In the genomic region with DNA sequence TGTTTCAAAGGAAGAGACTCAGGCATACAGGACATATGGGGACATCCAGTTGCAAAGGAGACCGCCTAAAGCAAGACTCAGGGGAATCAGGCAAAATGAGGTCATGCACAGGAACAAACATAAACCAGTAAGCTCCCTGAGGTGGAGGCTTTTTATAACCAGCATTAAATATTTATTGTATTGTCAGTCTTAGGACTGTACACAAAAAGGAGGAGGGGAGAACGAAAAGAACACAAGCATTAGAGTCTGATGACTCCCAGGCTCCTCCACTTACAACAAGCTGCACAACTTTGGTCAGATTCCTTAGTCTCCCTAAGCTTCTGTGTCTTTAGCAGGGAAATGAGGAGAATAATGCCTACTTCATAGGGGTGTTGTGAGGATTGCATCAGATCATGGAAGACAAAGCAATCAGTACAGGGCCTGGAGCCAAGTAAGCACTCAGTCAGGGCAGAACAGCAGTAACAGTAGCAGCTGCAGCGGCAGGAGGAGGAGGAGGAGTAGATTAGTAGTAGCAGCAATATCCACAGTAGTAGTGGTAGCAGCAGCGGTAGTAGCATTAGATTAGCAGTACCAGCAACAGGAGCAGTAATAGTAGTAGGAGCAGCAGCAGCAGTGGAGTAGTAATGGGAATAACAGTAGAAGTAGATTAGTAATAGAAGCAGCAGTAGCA, we compare ENCODE assay signal across 10 cellular contexts. TPM values are rescaled to one million over a fixed set of nuclear protein-coding genes. Genes with fewer than 3 reads are reported as not detected.
DNase-seq lines count a peak whose midpoint lies in the region; ATAC-seq and TF ChIP-seq lines count a peak whose summit lies in the region.
"Had no signal": no experiment of that assay in that cellular context is flagged by ENCODE, and none has a peak within 500 bp of the region (broad histone marks: within the 10 kb centered on the region; RNA-seq: fewer than 3 reads in every experiment).

No MANE protein-coding gene starts in this region.

- no peak overlapping the region for H3K4me2 ChIP-seq in GM23248 (ENCODE audit: unreplicated experiment)

- no peaks in the 10 kb centered on the region for H3K36me3 ChIP-seq in GM23248 (ENCODE audit: low read depth)

- no peak for TF ChIP-seq CTCF in mesothelial cell of epicardium (IDR thresholded peaks at IDR 0.05; ENCODE audit: unreplicated experiment)

- peaks cover 13% of the 10 kb centered on the region; the same call in 1 of the 2 replicates for H3K27me3 ChIP-seq in GM23248 (replicated peaks; ENCODE audit: insufficient read depth)

- no peaks in the 10 kb centered on the region for H3K9me3 Mint-ChIP-seq in mesothelial cell of epicardium
- H3K9me3 Mint-ChIP-seq: activated naive CD4-positive, alpha-beta T cell treated with anti-CD3 and anti-CD28 coated beads for 36 hours had no signal

- H3K36me3 Mint-ChIP-seq in mesothelial cell of epicardium = no peaks in the 10 kb centered on the region

- ATAC-seq in sciatic nerve = peak; percentile 91
- ATAC-seq in HG03442 (IDR thresholded peaks at IDR 0.05; ENCODE audit: unreplicated experiment) = no peak
- no peak for ATAC-seq in HG03469 (IDR thresholded peaks at IDR 0.05; ENCODE audit: unreplicated experiment)
- no peak for ATAC-seq in HG02852 (IDR thresholded peaks at IDR 0.05; ENCODE audit: unreplicated experiment)

- DNase-seq in GM23248 (peak; percentile 45), NCI-H69 (lab: John Stamatoyannopoulos, UW) (peak; percentile 93), fibroblast of peridontal ligament (ENCODE audit: extremely low read depth) (peak; percentile 29), sciatic nerve (ENCODE audit: low spot score) (no peak), mesothelial cell of epicardium (ENCODE audit: low spot score in 2 of 2, unreplicated experiment in 2 of 2) (no peak)
- DNase-seq: activated naive CD4-positive, alpha-beta T cell treated with anti-CD3 and anti-CD28 coated beads for 36 hours; KG1 had no signal

- H3K4me1 ChIP-seq in GM23248 (ENCODE audit: insufficient read depth) = no peaks in the 10 kb centered on the region

- no peaks in the 10 kb centered on the region for H3K4me1 Mint-ChIP-seq in mesothelial cell of epicardium

- in situ Hi-C loops in GM23248 (cut with MboI) = no loop called here

- no peak overlapping the region for H3K4me3 Mint-ChIP-seq in mesothelial cell of epicardium
- H3K4me3 Mint-ChIP-seq: activated naive CD4-positive, alpha-beta T cell treated with anti-CD3 and anti-CD28 coated beads for 36 hours had no signal

- intact Hi-C loops in sciatic nerve (cut with DNase I) = no loop called here

- no peaks in the 10 kb centered on the region for H3K9me2 ChIP-seq in GM23248 (ENCODE audit: insufficient read depth)

- H3K27me3 Mint-ChIP-seq in mesothelial cell of epicardium (ENCODE audit: low read depth) = peaks cover 50% of the 10 kb centered on the region

- H3K4me3 ChIP-seq in GM23248 = no peak overlapping the region

- no peaks in the 10 kb centered on the region for H3K9me3 ChIP-seq in GM23248 (ENCODE audit: low read depth)

- no peaks in the 10 kb centered on the region for H3F3A ChIP-seq in GM23248 (ENCODE audit: insufficient read depth)

- no peak overlapping the region for H3K27ac Mint-ChIP-seq in mesothelial cell of epicardium
- H3K27ac Mint-ChIP-seq: activated naive CD4-positive, alpha-beta T cell treated with anti-CD3 and anti-CD28 coated beads for 36 hours had no signal

- WGBS in GM23248 (ENCODE audit: low coverage in 1 of 2, low lambda C conversion rate in 2 of 2, missing lambda C conversion rate in 2 of 2), 2 experiments = 20 to 22% methylated on average over 4 of the region's 4 CpGs

- no peak overlapping the region for H3K9ac ChIP-seq in GM23248

- no peaks in the 10 kb centered on the region for H3K79me2 ChIP-seq in GM23248 (ENCODE audit: insufficient read depth)

- H3K27ac ChIP-seq in GM23248 = no peak overlapping the region

- H2AFZ ChIP-seq in GM23248 = no peak overlapping the region

- H4K20me1 ChIP-seq in GM23248 (ENCODE audit: insufficient read depth) = no peaks in the 10 kb centered on the region

RNA-seq across cellular contexts. Expression of gene SPATA6, which starts 54.2 kb away (rescaled TPM):
- 1.4 and 1.6 TPM in 2 replicates for total RNA-seq in GM23248 (2014; rRNA removed; shearing (Covaris generic))
- 3.6 and 5.1 TPM in 2 replicates for polyA plus RNA-seq in GM23248 (2016; fragmentation: Nextera tagmentation; extraction: Ambion mirVana)
- total RNA-seq in sciatic nerve = 70.3 TPM
- 17.7 to 18.1 TPM (median 17.9 TPM) in 3 replicates for total RNA-seq in mesothelial cell of epicardium

Comparison
In these comparisons a context has a peak if more than half of its experiments do, and no peak if none do; other contexts are left out.
1. DNase-seq: peak in GM23248 (single experiment), NCI-H69 (single experiment) and fibroblast of peridontal ligament (single experiment); none in sciatic nerve (single experiment) and mesothelial cell of epicardium (0 of 2).